Comparison of ENCODE assay signal across 1 cellular context in genomic region chr10:52463831-52464230, GRCh38.
TF ChIP-seq lines count a peak whose summit lies in the region.

No MANE protein-coding gene starts in this region.

TF ChIP-seq in GM23338, 12 proteins besides CTCF, POLR2A, EP300 and RAD21 (continued from another document):
- peak; percentile 88 for TF ChIP-seq ZNF462 (CRISPR knock-in tag; IDR thresholded peaks at IDR 0.05)
